1 cellular context compared by ENCODE assay signal in genomic region chr4:183261953-183262775, GRCh38.
TF ChIP-seq lines count a peak whose summit lies in the region.

No MANE protein-coding gene starts in this region.

TF ChIP-seq in HepG2, 621 proteins besides CTCF, POLR2A, EP300 and RAD21 (continued from another document and continues in another):
- no peak for TF ChIP-seq ZNF646 (CRISPR knock-in tag; IDR thresholded peaks at IDR 0.05)
- no peak for TF ChIP-seq PRDM10 (CRISPR knock-in tag; IDR thresholded peaks at IDR 0.05; ENCODE audit: low read depth)
- no peak for TF ChIP-seq ZNF740 (CRISPR knock-in tag; IDR thresholded peaks at IDR 0.05)
- peak; percentile 86 for TF ChIP-seq SMC3 (IDR thresholded peaks at IDR 0.05; ENCODE audit: low read length)
- TF ChIP-seq ZNF530 (CRISPR knock-in tag; IDR thresholded peaks at IDR 0.05; ENCODE audit: low read depth) = no peak
- TF ChIP-seq MAF1 (CRISPR knock-in tag; IDR thresholded peaks at IDR 0.05; ENCODE audit: borderline replicate concordance) = no peak
- no peak for TF ChIP-seq HMGXB3 (CRISPR knock-in tag; IDR thresholded peaks at IDR 0.05; ENCODE audit: borderline replicate concordance)
- no peak for TF ChIP-seq NFIB (CRISPR knock-in tag; IDR thresholded peaks at IDR 0.05; ENCODE audit: borderline replicate concordance)
- no peak for TF ChIP-seq HNF1A (IDR thresholded peaks at IDR 0.05; ENCODE audit: low read depth)
- no peak for TF ChIP-seq HNF1A (CRISPR knock-in tag; IDR thresholded peaks at IDR 0.05; ENCODE audit: borderline replicate concordance)
- TF ChIP-seq ZNF207 (IDR thresholded peaks at IDR 0.05; ENCODE audit: borderline replicate concordance) = no peak
- no peak for TF ChIP-seq ATAD3A (CRISPR knock-in tag; IDR thresholded peaks at IDR 0.05)
- TF ChIP-seq ZNF276 (CRISPR knock-in tag; IDR thresholded peaks at IDR 0.05; ENCODE audit: low read depth) = no peak
- no peak for TF ChIP-seq SKIL (CRISPR knock-in tag; IDR thresholded peaks at IDR 0.05; ENCODE audit: borderline replicate concordance)
- TF ChIP-seq ATRX (CRISPR knock-in tag; IDR thresholded peaks at IDR 0.05; ENCODE audit: borderline replicate concordance) = no peak
- no peak for TF ChIP-seq SOX6 (IDR thresholded peaks at IDR 0.05)
- peak; percentile 17; the same call in 1 of the 2 replicates for TF ChIP-seq SOX6 (CRISPR knock-in tag; IDR thresholded peaks at IDR 0.05)
- TF ChIP-seq MEIS1 (CRISPR knock-in tag; IDR thresholded peaks at IDR 0.05; ENCODE audit: borderline replicate concordance) = no peak
- no peak for TF ChIP-seq ZNF12 (CRISPR knock-in tag; IDR thresholded peaks at IDR 0.05)
- TF ChIP-seq ZNF678 (CRISPR knock-in tag; IDR thresholded peaks at IDR 0.05) = no peak
- TF ChIP-seq KAT7 (CRISPR knock-in tag; IDR thresholded peaks at IDR 0.05; ENCODE audit: borderline replicate concordance) = no peak
- no peak for TF ChIP-seq ZNF562 (CRISPR knock-in tag; IDR thresholded peaks at IDR 0.05; ENCODE audit: borderline replicate concordance)
- TF ChIP-seq KLF6 (CRISPR knock-in tag; IDR thresholded peaks at IDR 0.05) = peak; percentile 44; the same call in 1 of the 2 replicates
- no peak for TF ChIP-seq TARDBP (CRISPR knock-in tag; IDR thresholded peaks at IDR 0.05)
